ENCODE assay signal across 8 cellular contexts in genomic region chr1:88061106-88061829, GRCh38.
DNase-seq lines count a peak whose midpoint lies in the region; ATAC-seq and TF ChIP-seq lines count a peak whose summit lies in the region.

No MANE protein-coding gene starts in this region.

- no peak overlapping the region for H3K27ac Mint-ChIP-seq in progenitor cell of endocrine pancreas

- no peak overlapping the region for H3K4me3 ChIP-seq in DOHH2 (ENCODE audit: low read length)
- no peak overlapping the region for H3K4me3 ChIP-seq in SU-DHL-6 (ENCODE audit: insufficient read depth, low read length, poor library complexity, severe bottlenecking)

- no peaks in the 10 kb centered on the region for H3K79me2 ChIP-seq in DOHH2 (ENCODE audit: control insufficient read depth, low read length)
- no peaks in the 10 kb centered on the region for H3K79me2 ChIP-seq in SU-DHL-6 (ENCODE audit: insufficient read depth, low read length)

- no peaks in the 10 kb centered on the region for H3K9me2 ChIP-seq in DOHH2 (replicated peaks; ENCODE audit: control insufficient read depth, low read length)
- no peaks in the 10 kb centered on the region for H3K9me2 ChIP-seq in SU-DHL-6 (replicated peaks; ENCODE audit: insufficient read depth, low read length)

- H3K27me3 ChIP-seq in DOHH2 (ENCODE audit: control insufficient read depth, low read length) (no peaks in the 10 kb centered on the region; the same call in 1 of the 2 replicates), SU-DHL-6 (ENCODE audit: low read length) (no peaks in the 10 kb centered on the region)

- H3K9me3 Mint-ChIP-seq in progenitor cell of endocrine pancreas (ENCODE audit: low read depth), result no peaks in the 10 kb centered on the region

- ATAC-seq in GM19455 (IDR thresholded peaks at IDR 0.05; ENCODE audit: unreplicated experiment), result peak; percentile 57

- no peaks in the 10 kb centered on the region for H3K36me3 ChIP-seq in DOHH2 (ENCODE audit: control insufficient read depth, low read length)
- no peaks in the 10 kb centered on the region for H3K36me3 ChIP-seq in SU-DHL-6 (ENCODE audit: low read length)

- no peak overlapping the region for H3K27ac ChIP-seq in DOHH2 (ENCODE audit: low read depth, low read length)
- H3K27ac ChIP-seq in SU-DHL-6 (ENCODE audit: low read depth, low read length), result no peak overlapping the region

- H3K4me1 Mint-ChIP-seq in progenitor cell of endocrine pancreas (ENCODE audit: low read depth), result no peaks in the 10 kb centered on the region

- no peak overlapping the region for H2AFZ ChIP-seq in SU-DHL-6 (ENCODE audit: low read depth, low read length, severe bottlenecking)

- H3K4me2 ChIP-seq in DOHH2 (ENCODE audit: low read length) (no peak overlapping the region), SU-DHL-6 (ENCODE audit: low read depth, low read length, poor library complexity, severe bottlenecking) (no peak overlapping the region)

- H3K9me3 ChIP-seq in DOHH2 (ENCODE audit: control insufficient read depth, insufficient read depth, low read length) (no peaks in the 10 kb centered on the region), SU-DHL-6 (ENCODE audit: insufficient read depth, low read length) (no peaks in the 10 kb centered on the region)

- H3K9ac ChIP-seq in SU-DHL-6 (ENCODE audit: low read length), result no peak overlapping the region

- peak; percentile 34 for DNase-seq in KBM-7
- peak; percentile 46 for DNase-seq in foreskin melanocyte
- no peak for DNase-seq in progenitor cell of endocrine pancreas (ENCODE audit: low spot score, unreplicated experiment)
- DNase-seq in OCI-M2 (lab: John Stamatoyannopoulos, UW; ENCODE audit: unreplicated experiment), result no peak
- DNase-seq in activated gamma-delta T cell treated with Interleukin-2 at 50 U/mL for 16 hours, result no peak

- in situ Hi-C loops in KBM-7 (cut with MboI; ENCODE audit: low pct_unique_long_range_greater_than_20kb, low sequenced_read_pairs), result no loop called here

- peak; percentile 77 for TF ChIP-seq CTCF in DOHH2 (IDR thresholded peaks at IDR 0.05; ENCODE audit: low read depth, low read length, poor library complexity, severe bottlenecking)
- TF ChIP-seq CTCF in SU-DHL-6 (IDR thresholded peaks at IDR 0.05; ENCODE audit: insufficient read depth, low read length, poor library complexity, severe bottlenecking), result peak; percentile 87
- peak; percentile 79 for TF ChIP-seq CTCF in progenitor cell of endocrine pancreas (IDR thresholded peaks at IDR 0.05; ENCODE audit: unreplicated experiment)

- H3K4me3 Mint-ChIP-seq in progenitor cell of endocrine pancreas (ENCODE audit: low read depth), result no peak overlapping the region

- H4K20me1 ChIP-seq in DOHH2 (ENCODE audit: control insufficient read depth, insufficient read depth, low read depth, low read length) (no peaks in the 10 kb centered on the region), SU-DHL-6 (ENCODE audit: low read depth, low read length) (no peaks in the 10 kb centered on the region)

- no peaks in the 10 kb centered on the region for H3K4me1 ChIP-seq in DOHH2 (ENCODE audit: control insufficient read depth, low read length)

- H3K27me3 Mint-ChIP-seq in progenitor cell of endocrine pancreas, result no peaks in the 10 kb centered on the region

- H3F3A ChIP-seq in DOHH2 (ENCODE audit: control insufficient read depth, insufficient read depth), result no peaks in the 10 kb centered on the region
- no peaks in the 10 kb centered on the region for H3F3A ChIP-seq in SU-DHL-6 (ENCODE audit: insufficient read depth)

- no peaks in the 10 kb centered on the region for H3K36me3 Mint-ChIP-seq in progenitor cell of endocrine pancreas (ENCODE audit: insufficient read depth)

Comparison
In these comparisons a context has a peak if more than half of its experiments do, and no peak if none do; other contexts are left out.
1. DNase-seq: peak in KBM-7 (single experiment) and foreskin melanocyte (single experiment); none in progenitor cell of endocrine pancreas (single experiment), OCI-M2 (single experiment) and activated gamma-delta T cell treated with Interleukin-2 at 50 U/mL for 16 hours (single experiment).
2. Peak in every context shown above with its lines, with median percentiles within 50 percentile points of each other: CTCF ChIP-seq.